22 cellular contexts compared by ENCODE assay signal in genomic region chr19:45307361-45307760, GRCh38. TPM values are rescaled to one million over a fixed set of nuclear protein-coding genes. Genes with fewer than 3 reads are reported as not detected.
"Had no signal": no experiment of that assay in that cellular context is flagged by ENCODE, and none has a peak within 500 bp of the region (broad histone marks: within the 10 kb centered on the region; RNA-seq: fewer than 3 reads in every experiment).

No MANE protein-coding gene starts in this region.

- H3K9me3 ChIP-seq: left lung, right atrium auricular region, right lobe of liver, uterus had no signal

- ATAC-seq: left lung had no signal

- H3K4me1 ChIP-seq: left lung, parathyroid adenoma, right lobe of liver, tibial nerve, uterus had no signal

- H3K9ac ChIP-seq: parathyroid adenoma had no signal

- H3K27me3 ChIP-seq: right atrium auricular region, right lobe of liver, tibial nerve, uterus had no signal

- H3K4me3 ChIP-seq: left lung, lung, right atrium auricular region, right lobe of liver, skin epidermis, tibial nerve, uterus had no signal

- DNase-seq: left lung; naive B cell; natural killer cell; right lobe of liver; stimulated activated CD4-positive, alpha-beta T cell treated with anti-CD3 and anti-CD28 coated beads, Interleukin-12 subunit alpha, Interleukin-12 subunit beta, amount 100 ng/mL, for 4 hours; stimulated activated CD4-positive, alpha-beta T cell treated with anti-CD3 and anti-CD28 coated beads, Interleukin-4, amount 100 ng/mL, for 1 hour; stimulated activated naive CD4-positive, alpha-beta T cell treated with Interleukin-2 at 50 U/mL for 16 hours; uterus had no signal

- H2AFZ ChIP-seq: parathyroid adenoma had no signal

- H3K36me3 ChIP-seq: right lobe of liver, uterus had no signal

- H3K27ac ChIP-seq: left lung, parathyroid adenoma, right lobe of liver, skin epidermis, tibial nerve, uterus had no signal

- H3K79me2 ChIP-seq: parathyroid adenoma had no signal

RNA-seq across cellular contexts. Expression of gene CKM, which starts 15.3 kb away (rescaled TPM):
- total RNA-seq: kidney epithelial cell, mesothelial cell of epicardium, mononuclear cell, natural killer cell, osteocyte, pulmonary artery endothelial cell, renal cortical epithelial cell, temporal lobe had no signal

RNA-seq across cellular contexts. Expression of gene KLC3, which starts 33.2 kb away (rescaled TPM):
- total RNA-seq: left colon, natural killer cell, osteocyte, tibial nerve had no signal
- polyA plus RNA-seq: neural cell had no signal
